In genomic region chr6:136445063-136445462, GRCh38 we compare ENCODE assay signal across 22 cellular contexts.
"Had no signal": no experiment of that assay in that cellular context is flagged by ENCODE, and none has a peak within 500 bp of the region (broad histone marks: within the 10 kb centered on the region; RNA-seq: fewer than 3 reads in every experiment).

No MANE protein-coding gene starts in this region.

- H3K4me1 Mint-ChIP-seq: activated CD4-positive, alpha-beta T cell treated with anti-CD3 and anti-CD28 coated beads for 36 hours; activated naive CD4-positive, alpha-beta T cell treated with anti-CD3 and anti-CD28 coated beads, Interleukin-2, amount 10 ng/mL, durations not matched to agents 7 days and 5 days had no signal

- H3K36me3 ChIP-seq: esophagus muscularis mucosa, heart right ventricle, left ventricle myocardium inferior, prostate gland, transverse colon had no signal

- DNase-seq: activated CD4-positive, alpha-beta T cell treated with anti-CD3 and anti-CD28 coated beads for 36 hours; activated CD4-positive, alpha-beta T cell treated with anti-CD3 and anti-CD28 coated beads, Interleukin-2, amount 50 U/mL, for 4 hours; activated CD4-positive, CD25-positive, alpha-beta regulatory T cell; activated CD8-positive, alpha-beta memory T cell treated with anti-CD3 and anti-CD28 coated beads for 24 hours; activated effector memory CD4-positive, alpha-beta T cell treated with Interleukin-2 at 50 U/mL for 16 hours; activated naive CD4-positive, alpha-beta T cell treated with anti-CD3 and anti-CD28 coated beads, Interleukin-2, amount 10 ng/mL, durations not matched to agents 7 days and 5 days; amniotic stem cell; caudate nucleus; effector CD4-positive, alpha-beta T cell; foreskin melanocyte; heart right ventricle; left ventricle myocardium inferior; mesendoderm; retina; stimulated activated naive CD4-positive, alpha-beta T cell; testis; transverse colon had no signal

- H3K4me3 Mint-ChIP-seq: activated CD4-positive, alpha-beta T cell treated with anti-CD3 and anti-CD28 coated beads for 36 hours; activated naive CD4-positive, alpha-beta T cell treated with anti-CD3 and anti-CD28 coated beads, Interleukin-2, amount 10 ng/mL, durations not matched to agents 7 days and 5 days; dendritic cell treated with granulocyte-macrophage colony-stimulating factor and Interleukin-4, amounts not matched to agents 40 ng/mL and 50 ng/mL, for 4 days; natural killer cell treated with Interleukin-12 subunit alpha and Interleukin-12 subunit beta and Interleukin-15 and Interleukin-18, amount 100 ng/mL, for 72 hours had no signal

- H3K9me3 ChIP-seq: esophagus muscularis mucosa, heart right ventricle, left ventricle myocardium inferior, prostate gland, testis, transverse colon had no signal

- H3K9me3 Mint-ChIP-seq: activated naive CD4-positive, alpha-beta T cell treated with anti-CD3 and anti-CD28 coated beads, Interleukin-2, amount 10 ng/mL, durations not matched to agents 7 days and 5 days; dendritic cell treated with granulocyte-macrophage colony-stimulating factor and Interleukin-4, amounts not matched to agents 40 ng/mL and 50 ng/mL, for 4 days; natural killer cell treated with Interleukin-12 subunit alpha and Interleukin-12 subunit beta and Interleukin-15 and Interleukin-18, amount 100 ng/mL, for 72 hours had no signal

- H3K27ac Mint-ChIP-seq: activated CD4-positive, alpha-beta T cell treated with anti-CD3 and anti-CD28 coated beads for 36 hours; activated naive CD4-positive, alpha-beta T cell treated with anti-CD3 and anti-CD28 coated beads, Interleukin-2, amount 10 ng/mL, durations not matched to agents 7 days and 5 days; dendritic cell treated with granulocyte-macrophage colony-stimulating factor and Interleukin-4, amounts not matched to agents 40 ng/mL and 50 ng/mL, for 4 days; natural killer cell treated with Interleukin-12 subunit alpha and Interleukin-12 subunit beta and Interleukin-15 and Interleukin-18, amount 100 ng/mL, for 72 hours had no signal

- H3K4me1 ChIP-seq: esophagus muscularis mucosa, heart right ventricle, left ventricle myocardium inferior, prostate gland, testis had no signal

- H3K27me3 ChIP-seq: esophagus muscularis mucosa, heart right ventricle, testis, transverse colon had no signal

- H3K27me3 Mint-ChIP-seq: dendritic cell treated with granulocyte-macrophage colony-stimulating factor and Interleukin-4, amounts not matched to agents 40 ng/mL and 50 ng/mL, for 4 days had no signal

- H3K4me3 ChIP-seq: esophagus muscularis mucosa, heart right ventricle, left ventricle myocardium inferior, lung, prostate gland, testis, transverse colon had no signal

- H3K36me3 Mint-ChIP-seq: activated naive CD4-positive, alpha-beta T cell treated with anti-CD3 and anti-CD28 coated beads, Interleukin-2, amount 10 ng/mL, durations not matched to agents 7 days and 5 days; natural killer cell treated with Interleukin-12 subunit alpha and Interleukin-12 subunit beta and Interleukin-15 and Interleukin-18, amount 100 ng/mL, for 72 hours had no signal

- ATAC-seq: activated CD4-positive, alpha-beta T cell treated with anti-CD3 and anti-CD28 coated beads for 36 hours; heart right ventricle; natural killer cell treated with Interleukin-12 subunit alpha and Interleukin-12 subunit beta and Interleukin-15 and Interleukin-18, amount 100 ng/mL, for 72 hours had no signal

- H3K27ac ChIP-seq: esophagus muscularis mucosa, heart right ventricle, left ventricle myocardium inferior, prostate gland, testis had no signal
